ENCODE assay signal across 1 cellular context in genomic region chr1:100256273-100256672, GRCh38.
TF ChIP-seq lines count a peak whose summit lies in the region.

No MANE protein-coding gene starts in this region.

TF ChIP-seq in HepG2, 621 proteins besides CTCF, POLR2A, EP300 and RAD21 (continued from another document):
- peak; percentile 78; the same call in 1 of the 2 replicates for TF ChIP-seq ZNF460 (CRISPR knock-in tag; IDR thresholded peaks at IDR 0.05; ENCODE audit: borderline replicate concordance)
TF ChIP-seq in HepG2: peak in this region for 7; not testable (repeated sequence) for 614.
